1 cellular context compared by ENCODE assay signal in the genomic region with DNA sequence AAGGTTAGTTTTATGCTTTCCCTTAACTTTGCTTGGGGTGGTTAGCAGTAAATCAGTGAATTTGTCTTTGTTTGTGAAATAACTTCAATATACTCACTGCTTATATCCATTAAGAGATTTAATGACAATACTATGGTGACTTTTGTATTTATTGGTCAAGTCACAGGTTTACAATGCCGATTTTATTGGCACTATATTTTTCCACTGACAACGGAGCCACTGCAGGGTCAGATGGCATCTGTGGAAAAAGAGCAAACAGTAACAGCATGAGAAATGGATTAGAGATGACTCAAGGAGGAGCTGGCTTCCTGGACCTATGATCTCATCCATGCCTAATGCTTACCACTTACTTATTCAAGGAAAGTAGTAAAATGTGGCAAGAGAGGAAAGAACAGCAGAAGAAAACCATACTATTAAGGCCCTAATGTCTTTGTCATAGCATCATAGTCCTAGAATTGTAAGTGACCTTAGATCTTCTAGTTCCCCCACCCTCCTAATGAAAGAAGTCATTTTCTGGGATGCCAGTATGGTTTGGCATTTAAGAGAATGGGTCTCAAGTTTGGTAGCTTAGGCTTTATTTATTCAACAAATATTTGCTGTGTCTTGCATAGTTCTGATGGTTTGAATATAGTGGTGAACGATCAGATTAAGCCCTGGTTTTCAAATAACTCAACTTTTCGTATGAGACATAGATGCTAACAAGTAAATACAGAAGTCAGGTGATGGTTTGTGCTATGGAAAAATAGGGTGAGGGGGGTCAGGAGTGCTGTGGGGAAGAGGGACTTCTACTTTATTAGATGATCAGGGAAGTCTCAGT.
TF ChIP-seq lines count a peak whose summit lies in the region.

No MANE protein-coding gene starts in this region.

TF ChIP-seq in HepG2, 621 proteins besides CTCF, POLR2A, EP300 and RAD21:
- TF ChIP-seq POGZ (CRISPR knock-in tag; IDR thresholded peaks at IDR 0.05) (no peak), ZNF75D (CRISPR knock-in tag; IDR thresholded peaks at IDR 0.05; ENCODE audit: borderline replicate concordance) (no peak), NFRKB (IDR thresholded peaks at IDR 0.05) (no peak), IRX3 (CRISPR knock-in tag; IDR thresholded peaks at IDR 0.05; ENCODE audit: borderline replicate concordance, low read depth) (no peak), ZMAT3 (CRISPR knock-in tag; conservative IDR thresholded peaks at IDR 0.05) (no peak), NKX3-1 (CRISPR knock-in tag; IDR thresholded peaks at IDR 0.05) (no peak), ATRX (CRISPR knock-in tag; IDR thresholded peaks at IDR 0.05; ENCODE audit: borderline replicate concordance) (no peak), STAT6 (CRISPR knock-in tag; IDR thresholded peaks at IDR 0.05; ENCODE audit: borderline replicate concordance) (no peak), RARG (CRISPR knock-in tag; IDR thresholded peaks at IDR 0.05; ENCODE audit: low read depth) (no peak), ZNF367 (CRISPR knock-in tag; IDR thresholded peaks at IDR 0.05; ENCODE audit: borderline replicate concordance) (no peak), IKZF1 (IDR thresholded peaks at IDR 0.05) (no peak), FOXK2 (IDR thresholded peaks at IDR 0.05) (no peak), CENPX (CRISPR knock-in tag; IDR thresholded peaks at IDR 0.05) (no peak)
- TF ChIP-seq, protein P1, sequence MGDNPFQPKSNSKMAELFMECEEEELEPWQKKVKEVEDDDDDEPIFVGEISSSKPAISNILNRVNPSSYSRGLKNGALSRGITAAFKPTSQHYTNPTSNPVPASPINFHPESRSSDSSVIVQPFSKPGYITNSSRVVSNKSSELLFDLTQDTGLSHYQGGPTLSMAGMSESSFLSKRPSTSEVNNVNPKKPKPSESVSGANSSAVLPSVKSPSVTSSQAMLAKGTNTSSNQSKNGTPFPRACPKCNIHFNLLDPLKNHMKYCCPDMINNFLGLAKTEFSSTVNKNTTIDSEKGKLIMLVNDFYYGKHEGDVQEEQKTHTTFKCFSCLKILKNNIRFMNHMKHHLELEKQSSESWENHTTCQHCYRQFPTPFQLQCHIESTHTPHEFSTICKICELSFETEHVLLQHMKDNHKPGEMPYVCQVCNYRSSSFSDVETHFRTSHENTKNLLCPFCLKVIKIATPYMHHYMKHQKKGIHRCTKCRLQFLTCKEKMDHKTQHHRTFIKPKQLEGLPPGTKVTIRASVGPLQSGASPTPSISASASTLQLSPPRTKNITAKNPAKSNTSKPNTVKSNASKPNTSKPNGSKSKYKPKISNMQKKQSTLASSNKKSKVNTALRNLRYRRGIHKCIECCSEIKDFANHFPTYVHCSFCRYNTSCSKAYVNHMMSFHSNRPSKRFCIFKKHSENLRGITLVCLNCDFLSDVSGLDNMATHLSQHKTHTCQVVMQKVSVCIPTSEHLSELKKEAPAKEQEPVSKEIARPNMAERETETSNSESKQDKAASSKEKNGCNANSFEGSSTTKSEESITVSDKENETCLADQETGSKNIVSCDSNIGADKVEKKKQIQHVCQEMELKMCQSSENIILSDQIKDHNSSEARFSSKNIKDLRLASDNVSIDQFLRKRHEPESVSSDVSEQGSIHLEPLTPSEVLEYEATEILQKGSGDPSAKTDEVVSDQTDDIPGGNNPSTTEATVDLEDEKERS (CRISPR knock-in tag; IDR thresholded peaks at IDR 0.05), result no peak
- TF ChIP-seq, protein P2, sequence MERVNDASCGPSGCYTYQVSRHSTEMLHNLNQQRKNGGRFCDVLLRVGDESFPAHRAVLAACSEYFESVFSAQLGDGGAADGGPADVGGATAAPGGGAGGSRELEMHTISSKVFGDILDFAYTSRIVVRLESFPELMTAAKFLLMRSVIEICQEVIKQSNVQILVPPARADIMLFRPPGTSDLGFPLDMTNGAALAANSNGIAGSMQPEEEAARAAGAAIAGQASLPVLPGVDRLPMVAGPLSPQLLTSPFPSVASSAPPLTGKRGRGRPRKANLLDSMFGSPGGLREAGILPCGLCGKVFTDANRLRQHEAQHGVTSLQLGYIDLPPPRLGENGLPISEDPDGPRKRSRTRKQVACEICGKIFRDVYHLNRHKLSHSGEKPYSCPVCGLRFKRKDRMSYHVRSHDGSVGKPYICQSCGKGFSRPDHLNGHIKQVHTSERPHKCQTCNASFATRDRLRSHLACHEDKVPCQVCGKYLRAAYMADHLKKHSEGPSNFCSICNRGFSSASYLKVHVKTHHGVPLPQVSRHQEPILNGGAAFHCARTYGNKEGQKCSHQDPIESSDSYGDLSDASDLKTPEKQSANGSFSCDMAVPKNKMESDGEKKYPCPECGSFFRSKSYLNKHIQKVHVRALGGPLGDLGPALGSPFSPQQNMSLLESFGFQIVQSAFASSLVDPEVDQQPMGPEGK (CRISPR knock-in tag; IDR thresholded peaks at IDR 0.05), result no peak
- TF ChIP-seq, protein P3, sequence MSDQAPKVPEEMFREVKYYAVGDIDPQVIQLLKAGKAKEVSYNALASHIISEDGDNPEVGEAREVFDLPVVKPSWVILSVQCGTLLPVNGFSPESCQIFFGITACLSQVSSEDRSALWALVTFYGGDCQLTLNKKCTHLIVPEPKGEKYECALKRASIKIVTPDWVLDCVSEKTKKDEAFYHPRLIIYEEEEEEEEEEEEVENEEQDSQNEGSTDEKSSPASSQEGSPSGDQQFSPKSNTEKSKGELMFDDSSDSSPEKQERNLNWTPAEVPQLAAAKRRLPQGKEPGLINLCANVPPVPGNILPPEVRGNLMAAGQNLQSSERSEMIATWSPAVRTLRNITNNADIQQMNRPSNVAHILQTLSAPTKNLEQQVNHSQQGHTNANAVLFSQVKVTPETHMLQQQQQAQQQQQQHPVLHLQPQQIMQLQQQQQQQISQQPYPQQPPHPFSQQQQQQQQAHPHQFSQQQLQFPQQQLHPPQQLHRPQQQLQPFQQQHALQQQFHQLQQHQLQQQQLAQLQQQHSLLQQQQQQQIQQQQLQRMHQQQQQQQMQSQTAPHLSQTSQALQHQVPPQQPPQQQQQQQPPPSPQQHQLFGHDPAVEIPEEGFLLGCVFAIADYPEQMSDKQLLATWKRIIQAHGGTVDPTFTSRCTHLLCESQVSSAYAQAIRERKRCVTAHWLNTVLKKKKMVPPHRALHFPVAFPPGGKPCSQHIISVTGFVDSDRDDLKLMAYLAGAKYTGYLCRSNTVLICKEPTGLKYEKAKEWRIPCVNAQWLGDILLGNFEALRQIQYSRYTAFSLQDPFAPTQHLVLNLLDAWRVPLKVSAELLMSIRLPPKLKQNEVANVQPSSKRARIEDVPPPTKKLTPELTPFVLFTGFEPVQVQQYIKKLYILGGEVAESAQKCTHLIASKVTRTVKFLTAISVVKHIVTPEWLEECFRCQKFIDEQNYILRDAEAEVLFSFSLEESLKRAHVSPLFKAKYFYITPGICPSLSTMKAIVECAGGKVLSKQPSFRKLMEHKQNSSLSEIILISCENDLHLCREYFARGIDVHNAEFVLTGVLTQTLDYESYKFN (CRISPR knock-in tag; conservative IDR thresholded peaks at IDR 0.05), result no peak
- TF ChIP-seq, protein P4, sequence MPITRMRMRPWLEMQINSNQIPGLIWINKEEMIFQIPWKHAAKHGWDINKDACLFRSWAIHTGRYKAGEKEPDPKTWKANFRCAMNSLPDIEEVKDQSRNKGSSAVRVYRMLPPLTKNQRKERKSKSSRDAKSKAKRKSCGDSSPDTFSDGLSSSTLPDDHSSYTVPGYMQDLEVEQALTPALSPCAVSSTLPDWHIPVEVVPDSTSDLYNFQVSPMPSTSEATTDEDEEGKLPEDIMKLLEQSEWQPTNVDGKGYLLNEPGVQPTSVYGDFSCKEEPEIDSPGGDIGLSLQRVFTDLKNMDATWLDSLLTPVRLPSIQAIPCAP (CRISPR knock-in tag; IDR thresholded peaks at IDR 0.05; ENCODE audit: low read depth), result no peak
- TF ChIP-seq, protein P5, sequence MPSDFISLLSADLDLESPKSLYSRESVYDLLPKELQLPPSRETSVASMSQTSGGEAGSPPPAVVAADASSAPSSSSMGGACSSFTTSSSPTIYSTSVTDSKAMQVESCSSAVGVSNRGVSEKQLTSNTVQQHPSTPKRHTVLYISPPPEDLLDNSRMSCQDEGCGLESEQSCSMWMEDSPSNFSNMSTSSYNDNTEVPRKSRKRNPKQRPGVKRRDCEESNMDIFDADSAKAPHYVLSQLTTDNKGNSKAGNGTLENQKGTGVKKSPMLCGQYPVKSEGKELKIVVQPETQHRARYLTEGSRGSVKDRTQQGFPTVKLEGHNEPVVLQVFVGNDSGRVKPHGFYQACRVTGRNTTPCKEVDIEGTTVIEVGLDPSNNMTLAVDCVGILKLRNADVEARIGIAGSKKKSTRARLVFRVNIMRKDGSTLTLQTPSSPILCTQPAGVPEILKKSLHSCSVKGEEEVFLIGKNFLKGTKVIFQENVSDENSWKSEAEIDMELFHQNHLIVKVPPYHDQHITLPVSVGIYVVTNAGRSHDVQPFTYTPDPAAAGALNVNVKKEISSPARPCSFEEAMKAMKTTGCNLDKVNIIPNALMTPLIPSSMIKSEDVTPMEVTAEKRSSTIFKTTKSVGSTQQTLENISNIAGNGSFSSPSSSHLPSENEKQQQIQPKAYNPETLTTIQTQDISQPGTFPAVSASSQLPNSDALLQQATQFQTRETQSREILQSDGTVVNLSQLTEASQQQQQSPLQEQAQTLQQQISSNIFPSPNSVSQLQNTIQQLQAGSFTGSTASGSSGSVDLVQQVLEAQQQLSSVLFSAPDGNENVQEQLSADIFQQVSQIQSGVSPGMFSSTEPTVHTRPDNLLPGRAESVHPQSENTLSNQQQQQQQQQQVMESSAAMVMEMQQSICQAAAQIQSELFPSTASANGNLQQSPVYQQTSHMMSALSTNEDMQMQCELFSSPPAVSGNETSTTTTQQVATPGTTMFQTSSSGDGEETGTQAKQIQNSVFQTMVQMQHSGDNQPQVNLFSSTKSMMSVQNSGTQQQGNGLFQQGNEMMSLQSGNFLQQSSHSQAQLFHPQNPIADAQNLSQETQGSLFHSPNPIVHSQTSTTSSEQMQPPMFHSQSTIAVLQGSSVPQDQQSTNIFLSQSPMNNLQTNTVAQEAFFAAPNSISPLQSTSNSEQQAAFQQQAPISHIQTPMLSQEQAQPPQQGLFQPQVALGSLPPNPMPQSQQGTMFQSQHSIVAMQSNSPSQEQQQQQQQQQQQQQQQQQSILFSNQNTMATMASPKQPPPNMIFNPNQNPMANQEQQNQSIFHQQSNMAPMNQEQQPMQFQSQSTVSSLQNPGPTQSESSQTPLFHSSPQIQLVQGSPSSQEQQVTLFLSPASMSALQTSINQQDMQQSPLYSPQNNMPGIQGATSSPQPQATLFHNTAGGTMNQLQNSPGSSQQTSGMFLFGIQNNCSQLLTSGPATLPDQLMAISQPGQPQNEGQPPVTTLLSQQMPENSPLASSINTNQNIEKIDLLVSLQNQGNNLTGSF (CRISPR knock-in tag; IDR thresholded peaks at IDR 0.05), result no peak
